Comparison of ENCODE assay signal across 11 cellular contexts in genomic region chr13:46655727-46656180, GRCh38.
DNase-seq lines count a peak whose midpoint lies in the region; ATAC-seq, FAIRE-seq and TF ChIP-seq lines count a peak whose summit lies in the region.
"Had no signal": no experiment of that assay in that cellular context is flagged by ENCODE, and none has a peak within 500 bp of the region (broad histone marks: within the 10 kb centered on the region; RNA-seq: fewer than 3 reads in every experiment).

No MANE protein-coding gene starts in this region.

- H3K4me1 ChIP-seq in keratinocyte (ENCODE audit: control insufficient read depth, extremely low read depth, insufficient read depth, low read length), result peaks cover 12% of the 10 kb centered on the region

- H3K4me3 ChIP-seq in keratinocyte (ENCODE audit: control insufficient read depth in 2 of 3, extremely low read depth in 1 of 3, insufficient read depth in 2 of 3, low read depth in 1 of 3, low read length in 3 of 3), result peak overlapping the region in 1 of 3 experiments; percentile 24
- H3K4me3 ChIP-seq in skin epidermis, result no peak overlapping the region

- H3K9me3 ChIP-seq in keratinocyte (ENCODE audit: control insufficient read depth, low read depth, low read length), result no peaks in the 10 kb centered on the region
- H3K9me3 ChIP-seq: neutrophil had no signal

- TF ChIP-seq CTCF in keratinocyte (optimal IDR thresholded peaks at IDR 0.05 in 1 of 3, IDR thresholded peaks at IDR 0.05 in 1 of 3, conservative IDR thresholded peaks at IDR 0.05 in 1 of 3; ENCODE audit: extremely low read depth in 1 of 3, insufficient read depth in 2 of 3, low read length in 3 of 3), result no peak

- FAIRE-seq in GM12892 (lab: Jason Lieb, UNC) (peak; percentile 56), keratinocyte (lab: Jason Lieb, UNC) (no peak)

- H3K79me2 ChIP-seq in keratinocyte (ENCODE audit: control insufficient read depth, insufficient read depth, low read length), result peaks cover 22% of the 10 kb centered on the region

- H3K27ac ChIP-seq in keratinocyte (ENCODE audit: control insufficient read depth, insufficient read depth, low read length), result peak overlapping the region; percentile 19
- peak overlapping the region in 13 of 21 experiments; percentile 8 to 57 (median 39) for H3K27ac ChIP-seq in skin epidermis
- H3K27ac ChIP-seq: neutrophil had no signal

- no peak for TF ChIP-seq POLR2A in GM12892 (IDR thresholded peaks at IDR 0.05; ENCODE audit: low read depth, low read length)

- H2AFZ ChIP-seq in keratinocyte (ENCODE audit: control insufficient read depth, low read length), result no peak overlapping the region

- no peak overlapping the region for H3K9ac ChIP-seq in keratinocyte (ENCODE audit: control insufficient read depth, extremely low read depth, insufficient read depth, low read length)

- dilution Hi-C loops in keratinocyte (cut with MboI; ENCODE audit: extremely low pct_ligation_motif_present, low sequenced_read_pairs), result no loop called here

- no peaks in the 10 kb centered on the region for H3K9me1 ChIP-seq in keratinocyte (ENCODE audit: control insufficient read depth, extremely low read depth, insufficient read depth, low read length)

- H3K27me3 ChIP-seq in keratinocyte (ENCODE audit: control insufficient read depth, extremely low read depth, insufficient read depth, low read length), result no peaks in the 10 kb centered on the region
- H3K27me3 ChIP-seq: neutrophil had no signal

- H4K20me1 ChIP-seq in keratinocyte (ENCODE audit: control insufficient read depth, extremely low read depth, insufficient read depth, low read length), result no peaks in the 10 kb centered on the region

- no peak for ATAC-seq in HG02885 (IDR thresholded peaks at IDR 0.05; ENCODE audit: poor library complexity, unreplicated experiment)

- peak overlapping the region; percentile 64 for H3K4me2 ChIP-seq in keratinocyte (ENCODE audit: control insufficient read depth, extremely low read depth, insufficient read depth, low read depth, low read length)

- no peaks in the 10 kb centered on the region for H3K36me3 ChIP-seq in keratinocyte (ENCODE audit: control insufficient read depth in 2 of 2, extremely low read depth in 1 of 2, insufficient read depth in 2 of 2, low read length in 2 of 2)

- DNase-seq in GM12892 (ENCODE audit: insufficient read length), result no peak
- peak; percentile 68 for DNase-seq in astrocyte of the hippocampus (ENCODE audit: low read depth, low spot score)
- DNase-seq in keratinocyte (ENCODE audit: low read depth, low spot score), result no peak
- no peak for DNase-seq in NCI-H748 (lab: John Stamatoyannopoulos, UW; ENCODE audit: unreplicated experiment)
- DNase-seq in NCI-H2029 treated with DMSO at 0.1 percent for 48 hours (lab: John Stamatoyannopoulos, UW), result no peak
- no peak for DNase-seq in putamen (ENCODE audit: low spot score)
- DNase-seq: NCI-H1092 treated with DMSO at 0.1 percent for 48 hours, T-helper 9 cell had no signal
